ENCODE assay signal across 20 cellular contexts in genomic region chr3:31976302-31976701, GRCh38.
"Had no signal": no experiment of that assay in that cellular context is flagged by ENCODE, and none has a peak within 500 bp of the region (broad histone marks: within the 10 kb centered on the region; RNA-seq: fewer than 3 reads in every experiment).

No MANE protein-coding gene starts in this region.

- H3K36me3 ChIP-seq: esophagus muscularis mucosa, gastrocnemius medialis, heart right ventricle, sigmoid colon, suprapubic skin, thyroid gland, upper lobe of left lung, uterus had no signal

- H3K27ac Mint-ChIP-seq: dendritic cell treated with granulocyte-macrophage colony-stimulating factor and Interleukin-4, amounts not matched to agents 40 ng/mL and 50 ng/mL, for 4 days; effector memory CD8-positive, alpha-beta T cell; natural killer cell had no signal

- H3K36me3 Mint-ChIP-seq: natural killer cell had no signal

- H3K27ac ChIP-seq: epithelial cell of prostate, esophagus muscularis mucosa, gastrocnemius medialis, heart right ventricle, sigmoid colon, skin epidermis, suprapubic skin, thyroid gland, upper lobe of left lung, uterus had no signal

- H3K9me3 Mint-ChIP-seq: dendritic cell treated with granulocyte-macrophage colony-stimulating factor and Interleukin-4, amounts not matched to agents 40 ng/mL and 50 ng/mL, for 4 days; effector memory CD8-positive, alpha-beta T cell; natural killer cell; neural crest cell had no signal

- H3K9me3 ChIP-seq: esophagus muscularis mucosa, gastrocnemius medialis, heart right ventricle, mucosa of descending colon, sigmoid colon, suprapubic skin, thyroid gland, upper lobe of left lung, uterus had no signal

- H3K4me3 ChIP-seq: esophagus muscularis mucosa, gastrocnemius medialis, heart right ventricle, mucosa of descending colon, sigmoid colon, skin epidermis, suprapubic skin, thyroid gland, upper lobe of left lung, uterus had no signal

- ATAC-seq: effector memory CD8-positive, alpha-beta T cell; gastrocnemius medialis; heart right ventricle; mucosa of descending colon; natural killer cell; stimulated activated naive CD8-positive, alpha-beta T cell treated with anti-CD3 and anti-CD28 coated beads, Interleukin-15, Interleukin-2, amounts not matched to agents 100 U/mL and 50 U/mL, for 24 hours had no signal

- H3K27me3 ChIP-seq: esophagus muscularis mucosa, sigmoid colon, suprapubic skin, thyroid gland, uterus had no signal

- H3K4me3 Mint-ChIP-seq: dendritic cell treated with granulocyte-macrophage colony-stimulating factor and Interleukin-4, amounts not matched to agents 40 ng/mL and 50 ng/mL, for 4 days; effector memory CD8-positive, alpha-beta T cell; natural killer cell had no signal

- DNase-seq: effector memory CD8-positive, alpha-beta T cell; gastrocnemius medialis; heart right ventricle; hypothalamus; kidney glomerular epithelial cell; mucosa of descending colon; natural killer cell; posterior cingulate gyrus; sigmoid colon; stimulated activated CD4-positive, alpha-beta T cell treated with anti-CD3 and anti-CD28 coated beads, Interleukin-12 subunit alpha, Interleukin-12 subunit beta, amount 100 ng/mL, for 4 hours; stimulated activated naive CD8-positive, alpha-beta T cell treated with anti-CD3 and anti-CD28 coated beads, Interleukin-15, Interleukin-2, amounts not matched to agents 100 U/mL and 50 U/mL, for 24 hours; thyroid gland; upper lobe of left lung; uterus had no signal
